ENCODE assay signal across 3 cellular contexts in the genomic region with DNA sequence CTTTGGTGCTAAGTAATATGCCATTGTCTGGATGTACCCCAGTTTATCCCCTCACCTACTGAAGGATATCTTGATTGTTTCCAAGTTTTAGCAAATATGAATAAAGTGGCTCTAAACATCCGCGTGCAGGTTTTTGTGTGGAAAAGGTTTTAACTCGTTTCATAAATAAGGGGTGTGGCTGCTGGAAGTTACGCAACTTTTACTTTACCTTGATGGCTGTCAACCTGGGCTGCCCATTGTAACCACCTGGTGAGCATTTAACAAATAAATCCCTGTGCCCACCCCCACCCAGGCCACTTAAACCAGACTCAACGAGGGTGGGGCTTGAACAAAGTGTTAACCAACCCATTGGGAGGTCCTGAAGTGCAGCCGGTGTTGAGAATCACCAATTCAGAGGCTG.
TF ChIP-seq lines count a peak whose summit lies in the region.

No MANE protein-coding gene starts in this region.

TF ChIP-seq in IMR-90, 13 proteins besides CTCF, POLR2A, EP300 and RAD21:
- TF ChIP-seq FOS (IDR thresholded peaks at IDR 0.05; ENCODE audit: low read depth, low read length) (no peak), RCOR1 (IDR thresholded peaks at IDR 0.05; ENCODE audit: insufficient replicate concordance, low read length) (no peak), CEBPB (IDR thresholded peaks at IDR 0.05; ENCODE audit: low read depth, low read length) (peak; percentile 55), NFE2L2 (IDR thresholded peaks at IDR 0.05; ENCODE audit: low read depth, low read length) (no peak), CHD1 (IDR thresholded peaks at IDR 0.05; ENCODE audit: low read depth, low read length) (no peak)
- TF ChIP-seq, protein P1, sequence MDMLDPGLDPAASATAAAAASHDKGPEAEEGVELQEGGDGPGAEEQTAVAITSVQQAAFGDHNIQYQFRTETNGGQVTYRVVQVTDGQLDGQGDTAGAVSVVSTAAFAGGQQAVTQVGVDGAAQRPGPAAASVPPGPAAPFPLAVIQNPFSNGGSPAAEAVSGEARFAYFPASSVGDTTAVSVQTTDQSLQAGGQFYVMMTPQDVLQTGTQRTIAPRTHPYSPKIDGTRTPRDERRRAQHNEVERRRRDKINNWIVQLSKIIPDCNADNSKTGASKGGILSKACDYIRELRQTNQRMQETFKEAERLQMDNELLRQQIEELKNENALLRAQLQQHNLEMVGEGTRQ (IDR thresholded peaks at IDR 0.05; ENCODE audit: low read depth, low read length) = no peak

TF ChIP-seq in Ishikawa, 13 proteins besides CTCF, POLR2A, EP300 and RAD21:
- TF ChIP-seq TAF1 (IDR thresholded peaks at IDR 0.05; ENCODE audit: low read depth) (no peak), FOXM1 (IDR thresholded peaks at IDR 0.05; ENCODE audit: borderline replicate concordance, low read depth) (no peak), CEBPB (IDR thresholded peaks at IDR 0.05) (peak; percentile 84), ZBTB7A (IDR thresholded peaks at IDR 0.05; ENCODE audit: low read depth) (no peak), TCF12 (IDR thresholded peaks at IDR 0.05; ENCODE audit: low read depth) (no peak), TEAD4 (IDR thresholded peaks at IDR 0.05) (no peak), YY1 (IDR thresholded peaks at IDR 0.05; ENCODE audit: low read depth) (no peak)
- TF ChIP-seq, protein P2, sequence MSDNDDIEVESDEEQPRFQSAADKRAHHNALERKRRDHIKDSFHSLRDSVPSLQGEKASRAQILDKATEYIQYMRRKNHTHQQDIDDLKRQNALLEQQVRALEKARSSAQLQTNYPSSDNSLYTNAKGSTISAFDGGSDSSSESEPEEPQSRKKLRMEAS (IDR thresholded peaks at IDR 0.05) = no peak
- TF ChIP-seq, protein P3, sequence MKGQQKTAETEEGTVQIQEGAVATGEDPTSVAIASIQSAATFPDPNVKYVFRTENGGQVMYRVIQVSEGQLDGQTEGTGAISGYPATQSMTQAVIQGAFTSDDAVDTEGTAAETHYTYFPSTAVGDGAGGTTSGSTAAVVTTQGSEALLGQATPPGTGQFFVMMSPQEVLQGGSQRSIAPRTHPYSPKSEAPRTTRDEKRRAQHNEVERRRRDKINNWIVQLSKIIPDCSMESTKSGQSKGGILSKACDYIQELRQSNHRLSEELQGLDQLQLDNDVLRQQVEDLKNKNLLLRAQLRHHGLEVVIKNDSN (IDR thresholded peaks at IDR 0.05) = no peak
TF ChIP-seq in Ishikawa: peak in this region for 1.

TF ChIP-seq in H1, 55 proteins besides CTCF, POLR2A, EP300 and RAD21:
- TF ChIP-seq KDM1A (IDR thresholded peaks at IDR 0.05; ENCODE audit: borderline replicate concordance, low read length) = no peak
- no peak for TF ChIP-seq SIRT6 (IDR thresholded peaks at IDR 0.05; ENCODE audit: low read length)
- TF ChIP-seq SUZ12 (IDR thresholded peaks at IDR 0.05; ENCODE audit: low read length) = no peak
- TF ChIP-seq RXRA (IDR thresholded peaks at IDR 0.05; ENCODE audit: insufficient read depth, low read depth, low read length) = no peak
- no peak for TF ChIP-seq TEAD4 (IDR thresholded peaks at IDR 0.05; ENCODE audit: low read depth, low read length)
- TF ChIP-seq CEBPB (IDR thresholded peaks at IDR 0.05; ENCODE audit: low read depth, low read length) = peak; percentile 82
TF ChIP-seq in H1: peak in this region for 1.
